2 cellular contexts compared by ENCODE assay signal in the genomic region with DNA sequence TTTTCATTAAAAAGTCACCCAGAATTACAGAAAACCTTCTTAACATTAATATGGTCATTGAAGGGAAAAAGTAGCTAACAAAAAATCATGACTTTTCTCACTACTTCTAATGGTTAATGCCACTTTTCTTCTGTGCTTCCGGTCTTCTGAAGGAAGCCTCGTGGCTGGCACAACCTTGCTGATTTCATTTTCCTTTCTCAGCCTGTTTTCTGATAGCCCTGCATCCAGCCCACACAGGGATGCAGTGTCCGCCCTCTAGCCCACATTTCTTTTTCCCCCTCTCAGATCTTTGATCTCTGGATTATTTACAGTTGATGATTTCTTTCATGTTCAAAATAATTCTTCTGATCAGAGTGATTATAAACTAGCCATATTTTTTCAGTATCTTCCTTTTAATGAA.
TF ChIP-seq lines count a peak whose summit lies in the region.

No MANE protein-coding gene starts in this region.

TF ChIP-seq in GM23338, 12 proteins besides CTCF, POLR2A, EP300 and RAD21 (continued from another document):
- TF ChIP-seq ZNF462 (CRISPR knock-in tag; IDR thresholded peaks at IDR 0.05), result no peak
- no peak for TF ChIP-seq JUNB (IDR thresholded peaks at IDR 0.05; ENCODE audit: unreplicated experiment)
- TF ChIP-seq NANOG (IDR thresholded peaks at IDR 0.05; ENCODE audit: borderline replicate concordance), result no peak
- no peak for TF ChIP-seq ZNF331 (CRISPR knock-in tag; IDR thresholded peaks at IDR 0.05; ENCODE audit: low read depth)
- TF ChIP-seq POLR2AphosphoS5 (IDR thresholded peaks at IDR 0.05; ENCODE audit: low read depth), result no peak
- no peak for TF ChIP-seq STAT1 (IDR thresholded peaks at IDR 0.05; ENCODE audit: unreplicated experiment)
- no peak for TF ChIP-seq EZH2 (IDR thresholded peaks at IDR 0.05; ENCODE audit: low read depth, unreplicated experiment)
- TF ChIP-seq ZNF114 (CRISPR knock-in tag; IDR thresholded peaks at IDR 0.05), result no peak
- no peak for TF ChIP-seq REST (IDR thresholded peaks at IDR 0.05; ENCODE audit: unreplicated experiment)
- TF ChIP-seq, protein P1, sequence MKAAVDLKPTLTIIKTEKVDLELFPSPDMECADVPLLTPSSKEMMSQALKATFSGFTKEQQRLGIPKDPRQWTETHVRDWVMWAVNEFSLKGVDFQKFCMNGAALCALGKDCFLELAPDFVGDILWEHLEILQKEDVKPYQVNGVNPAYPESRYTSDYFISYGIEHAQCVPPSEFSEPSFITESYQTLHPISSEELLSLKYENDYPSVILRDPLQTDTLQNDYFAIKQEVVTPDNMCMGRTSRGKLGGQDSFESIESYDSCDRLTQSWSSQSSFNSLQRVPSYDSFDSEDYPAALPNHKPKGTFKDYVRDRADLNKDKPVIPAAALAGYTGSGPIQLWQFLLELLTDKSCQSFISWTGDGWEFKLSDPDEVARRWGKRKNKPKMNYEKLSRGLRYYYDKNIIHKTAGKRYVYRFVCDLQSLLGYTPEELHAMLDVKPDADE (IDR thresholded peaks at IDR 0.05), result no peak

TF ChIP-seq in endothelial cell of umbilical vein, 7 proteins besides CTCF, POLR2A, EP300 and RAD21 (continued from another document):
- TF ChIP-seq POLR2AphosphoS5 (IDR thresholded peaks at IDR 0.05; ENCODE audit: insufficient read depth, low read depth, low read length), result no peak
